ENCODE assay signal across 8 cellular contexts in genomic region chr1:207866471-207867135, GRCh38. TPM values are rescaled to one million over a fixed set of nuclear protein-coding genes. Genes with fewer than 3 reads are reported as not detected.
DNase-seq lines count a peak whose midpoint lies in the region; ATAC-seq and TF ChIP-seq lines count a peak whose summit lies in the region.

No MANE protein-coding gene starts in this region.

- H3K4me3 Mint-ChIP-seq in endodermal cell (no peak overlapping the region), natural killer cell (peak overlapping the region; percentile 94)

- ATAC-seq in Panc1 (no peak), natural killer cell (no peak), GM21528 (IDR thresholded peaks at IDR 0.05; ENCODE audit: low FRiP score, unreplicated experiment) (no peak)

- DNase-seq in Panc1 (ENCODE audit: low read depth, low spot score) (no peak), endodermal cell (peak; percentile 20), natural killer cell (no peak), HuH-7 (ENCODE audit: low spot score) (no peak), SHP77 treated with DMSO at 0.1 percent for 48 hours (lab: John Stamatoyannopoulos, UW) (no peak), UCSD-AML1 (lab: John Stamatoyannopoulos, UW; ENCODE audit: unreplicated experiment) (no peak)

- in situ Hi-C loops in Panc1 (cut with HindIII; ENCODE audit: low pct_unique_long_range_greater_than_20kb, low sequenced_read_pairs): no loop called here

- POLR2A ChIA-PET in Panc1 (lab: Charles Lee): no interaction called here

- H3K4me3 ChIP-seq in Panc1 (ENCODE audit: low read depth in 2 of 2, low read length in 2 of 2): no peak overlapping the region
- no peak overlapping the region for H3K4me3 ChIP-seq in endodermal cell (ENCODE audit: low read length)

- intact Hi-C loops in Panc1 (cut with micrococcal nuclease; ENCODE audit: unreplicated experiment): no loop called here
- intact Hi-C loops in natural killer cell (cut with micrococcal nuclease): no loop called here

- H3K36me3 ChIP-seq in Panc1 (ENCODE audit: control insufficient read depth, insufficient read depth, low read length) (no peaks in the 10 kb centered on the region), endodermal cell (ENCODE audit: control insufficient read depth, insufficient read depth, low read length) (no peaks in the 10 kb centered on the region)

- H3K9me3 ChIP-seq in Panc1 (ENCODE audit: control insufficient read depth, insufficient read depth, low read depth, low read length) (no peaks in the 10 kb centered on the region), endodermal cell (ENCODE audit: control insufficient read depth, low read length) (no peaks in the 10 kb centered on the region)

- no peak overlapping the region for H3K27ac Mint-ChIP-seq in endodermal cell
- H3K27ac Mint-ChIP-seq in natural killer cell: peak overlapping the region in 1 of 2 donors; percentile 37

- H3K9ac ChIP-seq in endodermal cell (ENCODE audit: extremely low read depth, low read length, poor library complexity, severe bottlenecking): no peak overlapping the region

- WGBS in endodermal cell (ENCODE audit: insufficient coverage in 1 of 2, insufficient read length in 1 of 2), 2 experiments: 90 to 93% methylated on average over 4 to 9 of the region's 9 CpGs

- CTCF ChIA-PET in Panc1 (lab: Charles Lee): no interaction called here

- H3K36me3 Mint-ChIP-seq in endodermal cell (ENCODE audit: low read depth) (no peaks in the 10 kb centered on the region), natural killer cell (no peaks in the 10 kb centered on the region)

- no peaks in the 10 kb centered on the region for H3K27me3 ChIP-seq in Panc1 (ENCODE audit: control insufficient read depth, insufficient read depth, low read length)
- peaks cover 31% of the 10 kb centered on the region for H3K27me3 ChIP-seq in endodermal cell (ENCODE audit: control insufficient read depth, insufficient read depth, low read length, poor library complexity, severe bottlenecking)

- peaks cover 2% of the 10 kb centered on the region for H3K4me1 Mint-ChIP-seq in endodermal cell
- peaks cover 82 to 88% of the 10 kb centered on the region in 2 donors for H3K4me1 Mint-ChIP-seq in natural killer cell

- H3K9me3 Mint-ChIP-seq in endodermal cell: no peaks in the 10 kb centered on the region
- no peaks in the 10 kb centered on the region for H3K9me3 Mint-ChIP-seq in natural killer cell

- peaks cover 5% of the 10 kb centered on the region; the same call in 1 of the 2 replicates for H3K4me1 ChIP-seq in Panc1 (ENCODE audit: control insufficient read depth, insufficient read depth, low read length)
- no peaks in the 10 kb centered on the region for H3K4me1 ChIP-seq in endodermal cell (ENCODE audit: control insufficient read depth, insufficient read depth, low read length)

- H3K27ac ChIP-seq in C4-2B (peak overlapping the region; percentile 96), Panc1 (ENCODE audit: low read length) (no peak overlapping the region), endodermal cell (ENCODE audit: low read depth, low read length) (no peak overlapping the region)

- BruUV-seq in Panc1 (replicated peaks; lab: Mats Ljungman, UMichigan): TSS peak; percentile 41

- H3K27me3 Mint-ChIP-seq in endodermal cell (ENCODE audit: insufficient read depth) (peaks cover 18% of the 10 kb centered on the region), natural killer cell (ENCODE audit: low read depth in 2 of 2) (no peaks in the 10 kb centered on the region)

- TF ChIP-seq CTCF in C4-2B (conservative IDR thresholded peaks at IDR 0.05): no peak
- no peak for TF ChIP-seq CTCF in Panc1 (IDR thresholded peaks at IDR 0.05)
- TF ChIP-seq CTCF in endodermal cell (conservative IDR thresholded peaks at IDR 0.05): no peak
- no peak for TF ChIP-seq CTCF in natural killer cell (IDR thresholded peaks at IDR 0.05)

RNA-seq across cellular contexts. Expression of gene CD34, which starts 44.3 kb away (rescaled TPM):
- total RNA-seq in Panc1 (2021; ENCODE audit: unreplicated experiment) (0.15 TPM), endodermal cell (1 to 10 TPM; 1.6 to 6.9 TPM), natural killer cell (under 1 TPM in 2 of 3 donors, not detected in 1; 0.14 to 0.30 TPM)
- 0.29 TPM for polyA plus RNA-seq in Panc1 (2012; ENCODE audit: insufficient read length)
- 1.2 TPM for polyA plus RNA-seq in endodermal cell (2013, experiment 1 of 2)
- 0.99 TPM for polyA plus RNA-seq in endodermal cell (2013, experiment 2 of 2)
